In genomic region chr6:163711615-163712568, GRCh38 we compare ENCODE assay signal across 8 cellular contexts.
DNase-seq lines count a peak whose midpoint lies in the region; ATAC-seq and TF ChIP-seq lines count a peak whose summit lies in the region.

No MANE protein-coding gene starts in this region.

- CTCF ChIA-PET in naive thymus-derived CD4-positive, alpha-beta T cell (lab: Charles Lee), result no interaction called here
- CTCF ChIA-PET in Caco-2 (lab: Charles Lee), result no interaction called here

- POLR2A ChIA-PET in naive thymus-derived CD4-positive, alpha-beta T cell (lab: Charles Lee), result no interaction called here
- POLR2A ChIA-PET in Caco-2 (lab: Charles Lee), result no interaction called here

- no peak overlapping the region for H3K27ac Mint-ChIP-seq in naive thymus-derived CD4-positive, alpha-beta T cell
- no peak overlapping the region for H3K27ac Mint-ChIP-seq in Caco-2 (ENCODE audit: unreplicated experiment)

- no peaks in the 10 kb centered on the region for H3K27me3 ChIP-seq in naive thymus-derived CD4-positive, alpha-beta T cell (ENCODE audit: control insufficient read depth in 2 of 2, insufficient read depth in 2 of 2, low read length in 2 of 2)
- no peaks in the 10 kb centered on the region for H3K27me3 ChIP-seq in Caco-2 (replicated peaks; ENCODE audit: control insufficient read depth, insufficient read depth, low read length)

- H3K4me3 ChIP-seq in naive thymus-derived CD4-positive, alpha-beta T cell (ENCODE audit: low read length), result no peak overlapping the region
- no peak overlapping the region for H3K4me3 ChIP-seq in Caco-2 (ENCODE audit: low read depth, low read length)

- ATAC-seq in GM21360 (IDR thresholded peaks at IDR 0.05; ENCODE audit: unreplicated experiment), result peak; percentile 28
- peak; percentile 71 for ATAC-seq in naive thymus-derived CD4-positive, alpha-beta T cell

- H3K36me3 Mint-ChIP-seq in naive thymus-derived CD4-positive, alpha-beta T cell, result no peaks in the 10 kb centered on the region
- no peaks in the 10 kb centered on the region for H3K36me3 Mint-ChIP-seq in Caco-2 (ENCODE audit: insufficient read depth, unreplicated experiment)

- no peak overlapping the region for H3K27ac ChIP-seq in naive thymus-derived CD4-positive, alpha-beta T cell (ENCODE audit: low read depth, low read length)

- peak; percentile 80 for DNase-seq in AG20443 (ENCODE audit: low spot score)
- peak; percentile 26 for DNase-seq in LHCN-M2 (ENCODE audit: low read depth)
- peak; percentile 18 for DNase-seq in dedifferentiated amniotic fluid mesenchymal stem cell (ENCODE audit: extremely low spot score)
- peak in 1 of 9 donors; percentile 7 for DNase-seq in naive thymus-derived CD4-positive, alpha-beta T cell
- DNase-seq in Caco-2, result no peak
- DNase-seq in COLO829 (ENCODE audit: low spot score), result no peak
- DNase-seq in NCI-H82 (lab: John Stamatoyannopoulos, UW), result no peak

- TF ChIP-seq CTCF in Caco-2 (IDR thresholded peaks at IDR 0.05; ENCODE audit: insufficient read depth in 1 of 2, low read depth in 1 of 2, low read length in 1 of 2, severe bottlenecking in 1 of 2, unreplicated experiment in 1 of 2), result no peak

- peaks cover 0 to 2% (median 0%) of the 10 kb centered on the region in 11 donors for H3K9me3 Mint-ChIP-seq in naive thymus-derived CD4-positive, alpha-beta T cell
- H3K9me3 Mint-ChIP-seq in Caco-2 (ENCODE audit: unreplicated experiment), result no peaks in the 10 kb centered on the region

- BruUV-seq in Caco-2 (replicated peaks; lab: Mats Ljungman, UMichigan), result no TSS peak

- H3K4me1 Mint-ChIP-seq in naive thymus-derived CD4-positive, alpha-beta T cell, result peaks cover 0 to 22% (median 7%) of the 10 kb centered on the region in 7 donors
- peaks cover under 1% of the 10 kb centered on the region for H3K4me1 Mint-ChIP-seq in Caco-2 (ENCODE audit: low read depth, unreplicated experiment)

- H3K4me3 Mint-ChIP-seq in naive thymus-derived CD4-positive, alpha-beta T cell, result no peak overlapping the region
- no peak overlapping the region for H3K4me3 Mint-ChIP-seq in Caco-2 (ENCODE audit: unreplicated experiment)

- no peaks in the 10 kb centered on the region for H3K4me1 ChIP-seq in naive thymus-derived CD4-positive, alpha-beta T cell (ENCODE audit: control insufficient read depth in 2 of 2, insufficient read depth in 2 of 2, low read length in 2 of 2)
- no peaks in the 10 kb centered on the region for H3K4me1 ChIP-seq in Caco-2

- peaks cover under 1 to 18% (median 8%) of the 10 kb centered on the region in 5 donors for H3K27me3 Mint-ChIP-seq in naive thymus-derived CD4-positive, alpha-beta T cell
- no peaks in the 10 kb centered on the region for H3K27me3 Mint-ChIP-seq in Caco-2 (ENCODE audit: insufficient read depth, unreplicated experiment)

- H3K9me3 ChIP-seq in naive thymus-derived CD4-positive, alpha-beta T cell (ENCODE audit: control insufficient read depth in 2 of 3, low read length in 3 of 3), result no peaks in the 10 kb centered on the region
- H3K9me3 ChIP-seq in Caco-2, result no peaks in the 10 kb centered on the region

- intact Hi-C loops in naive thymus-derived CD4-positive, alpha-beta T cell (cut with micrococcal nuclease), result no loop called here
- intact Hi-C loops in Caco-2 (cut with micrococcal nuclease; ENCODE audit: unreplicated experiment), result no loop called here

- no peaks in the 10 kb centered on the region for H3K36me3 ChIP-seq in naive thymus-derived CD4-positive, alpha-beta T cell (ENCODE audit: control insufficient read depth in 2 of 3, insufficient read depth in 3 of 3, low read length in 3 of 3)
- H3K36me3 ChIP-seq in Caco-2 (ENCODE audit: control insufficient read depth, insufficient read depth, low read length), result no peaks in the 10 kb centered on the region

Comparison
In these comparisons a context has a peak if more than half of its experiments do, and no peak if none do; other contexts are left out.
1. DNase-seq: peak in AG20443 (single experiment), LHCN-M2 (single experiment) and dedifferentiated amniotic fluid mesenchymal stem cell (single experiment); none in Caco-2 (0 of 2), COLO829 (single experiment) and NCI-H82 (single experiment).